9 cellular contexts compared by ENCODE assay signal in genomic region chr14:68139466-68140110, GRCh38.
DNase-seq lines count a peak whose midpoint lies in the region; ATAC-seq and FAIRE-seq lines count a peak whose summit lies in the region.
"Had no signal": no experiment of that assay in that cellular context is flagged by ENCODE, and none has a peak within 500 bp of the region (broad histone marks: within the 10 kb centered on the region; RNA-seq: fewer than 3 reads in every experiment).

No MANE protein-coding gene starts in this region.

- H3K27me3 Mint-ChIP-seq in stimulated activated memory B cell treated with anti-CD40 and anti-IgM and Interleukin-4, amounts not matched to agents 10 μg/mL and 1 μg/mL and 100 μg/mL, for 72 hours: no peaks in the 10 kb centered on the region

- H3K9me3 ChIP-seq in HUES6 (ENCODE audit: control insufficient read depth, insufficient read depth, low read depth, low read length) (no peaks in the 10 kb centered on the region), SK-N-MC (ENCODE audit: low read depth, low read length) (no peaks in the 10 kb centered on the region; the same call in 1 of the 2 replicates)

- H3K9ac ChIP-seq in HUES6 (ENCODE audit: low read length) (peak overlapping the region; percentile 56), SK-N-MC (ENCODE audit: insufficient read length) (peak overlapping the region; percentile 83)

- DNase-seq in SK-N-MC (ENCODE audit: low read depth, low spot score) (no peak), activated T-cell treated with anti-CD3 and anti-CD28 coated beads for 4 hours (no peak)
- DNase-seq in stimulated activated CD4-positive, alpha-beta T cell treated with anti-CD3 and anti-CD28 coated beads, Interleukin-2, amount 100 ng/mL, for 48 hours: no peak
- DNase-seq: DND-41 had no signal

- no peaks in the 10 kb centered on the region for H3K27me3 ChIP-seq in HUES6 (ENCODE audit: control insufficient read depth, insufficient read depth, low read length)

- no peaks in the 10 kb centered on the region for H3K36me3 Mint-ChIP-seq in stimulated activated memory B cell treated with anti-CD40 and anti-IgM and Interleukin-4, amounts not matched to agents 10 μg/mL and 1 μg/mL and 100 μg/mL, for 72 hours

- ATAC-seq in stimulated activated memory B cell treated with anti-CD40 and anti-IgM and Interleukin-4, amounts not matched to agents 10 μg/mL and 1 μg/mL and 100 μg/mL, for 72 hours: no peak
- no peak for ATAC-seq in HG03521 (IDR thresholded peaks at IDR 0.05; ENCODE audit: unreplicated experiment)
- ATAC-seq in HG03159 (IDR thresholded peaks at IDR 0.05; ENCODE audit: unreplicated experiment): no peak

- peaks cover 63% of the 10 kb centered on the region for H3K4me1 ChIP-seq in HUES6 (ENCODE audit: control insufficient read depth, insufficient read depth, low read length)

- H3K27ac ChIP-seq in HUES6 (ENCODE audit: low read depth, low read length) (peak overlapping the region; percentile 93; the same call in 1 of the 2 replicates), SK-N-MC (peak overlapping the region; percentile 99)

- FAIRE-seq in islet of Langerhans (lab: Jason Lieb, UNC): peak; percentile 80

- H3K9me3 Mint-ChIP-seq in stimulated activated memory B cell treated with anti-CD40 and anti-IgM and Interleukin-4, amounts not matched to agents 10 μg/mL and 1 μg/mL and 100 μg/mL, for 72 hours: no peaks in the 10 kb centered on the region

- peak overlapping the region; percentile 12 for H3K27ac Mint-ChIP-seq in stimulated activated memory B cell treated with anti-CD40 and anti-IgM and Interleukin-4, amounts not matched to agents 10 μg/mL and 1 μg/mL and 100 μg/mL, for 72 hours

- H3K4me3 ChIP-seq in HUES6 (ENCODE audit: low read depth, low read length) (no peak overlapping the region), SK-N-MC (peak overlapping the region; percentile 32)

- no peaks in the 10 kb centered on the region for H3K4me1 Mint-ChIP-seq in stimulated activated memory B cell treated with anti-CD40 and anti-IgM and Interleukin-4, amounts not matched to agents 10 μg/mL and 1 μg/mL and 100 μg/mL, for 72 hours

- H3K36me3 ChIP-seq in HUES6 (ENCODE audit: control insufficient read depth, insufficient read depth, low read length) (no peaks in the 10 kb centered on the region), SK-N-MC (ENCODE audit: insufficient read depth, low read length) (peaks cover 6% of the 10 kb centered on the region; the same call in 1 of the 2 replicates)

- no peak overlapping the region for H3K4me3 Mint-ChIP-seq in stimulated activated memory B cell treated with anti-CD40 and anti-IgM and Interleukin-4, amounts not matched to agents 10 μg/mL and 1 μg/mL and 100 μg/mL, for 72 hours
